ENCODE assay signal across 14 cellular contexts in genomic region chr11:1222491-1223345, GRCh38. TPM values are rescaled to one million over a fixed set of nuclear protein-coding genes. Genes with fewer than 3 reads are reported as not detected.
DNase-seq lines count a peak whose midpoint lies in the region; ATAC-seq, FAIRE-seq and TF ChIP-seq lines count a peak whose summit lies in the region.
"Had no signal": no experiment of that assay in that cellular context is flagged by ENCODE, and none has a peak within 500 bp of the region (broad histone marks: within the 10 kb centered on the region; RNA-seq: fewer than 3 reads in every experiment).

A gene with protein sequence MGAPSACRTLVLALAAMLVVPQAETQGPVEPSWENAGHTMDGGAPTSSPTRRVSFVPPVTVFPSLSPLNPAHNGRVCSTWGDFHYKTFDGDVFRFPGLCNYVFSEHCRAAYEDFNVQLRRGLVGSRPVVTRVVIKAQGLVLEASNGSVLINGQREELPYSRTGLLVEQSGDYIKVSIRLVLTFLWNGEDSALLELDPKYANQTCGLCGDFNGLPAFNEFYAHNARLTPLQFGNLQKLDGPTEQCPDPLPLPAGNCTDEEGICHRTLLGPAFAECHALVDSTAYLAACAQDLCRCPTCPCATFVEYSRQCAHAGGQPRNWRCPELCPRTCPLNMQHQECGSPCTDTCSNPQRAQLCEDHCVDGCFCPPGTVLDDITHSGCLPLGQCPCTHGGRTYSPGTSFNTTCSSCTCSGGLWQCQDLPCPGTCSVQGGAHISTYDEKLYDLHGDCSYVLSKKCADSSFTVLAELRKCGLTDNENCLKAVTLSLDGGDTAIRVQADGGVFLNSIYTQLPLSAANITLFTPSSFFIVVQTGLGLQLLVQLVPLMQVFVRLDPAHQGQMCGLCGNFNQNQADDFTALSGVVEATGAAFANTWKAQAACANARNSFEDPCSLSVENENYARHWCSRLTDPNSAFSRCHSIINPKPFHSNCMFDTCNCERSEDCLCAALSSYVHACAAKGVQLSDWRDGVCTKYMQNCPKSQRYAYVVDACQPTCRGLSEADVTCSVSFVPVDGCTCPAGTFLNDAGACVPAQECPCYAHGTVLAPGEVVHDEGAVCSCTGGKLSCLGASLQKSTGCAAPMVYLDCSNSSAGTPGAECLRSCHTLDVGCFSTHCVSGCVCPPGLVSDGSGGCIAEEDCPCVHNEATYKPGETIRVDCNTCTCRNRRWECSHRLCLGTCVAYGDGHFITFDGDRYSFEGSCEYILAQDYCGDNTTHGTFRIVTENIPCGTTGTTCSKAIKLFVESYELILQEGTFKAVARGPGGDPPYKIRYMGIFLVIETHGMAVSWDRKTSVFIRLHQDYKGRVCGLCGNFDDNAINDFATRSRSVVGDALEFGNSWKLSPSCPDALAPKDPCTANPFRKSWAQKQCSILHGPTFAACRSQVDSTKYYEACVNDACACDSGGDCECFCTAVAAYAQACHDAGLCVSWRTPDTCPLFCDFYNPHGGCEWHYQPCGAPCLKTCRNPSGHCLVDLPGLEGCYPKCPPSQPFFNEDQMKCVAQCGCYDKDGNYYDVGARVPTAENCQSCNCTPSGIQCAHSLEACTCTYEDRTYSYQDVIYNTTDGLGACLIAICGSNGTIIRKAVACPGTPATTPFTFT (N-terminal part only) (plus strand): TSS chr11:1223066. CDS start chr11:1223124, 58 bp downstream.

- FAIRE-seq in H1 (lab: Jason Lieb, UNC): no peak
- no peak for FAIRE-seq in D721Med (lab: Jason Lieb, UNC)

- H3K4me3 ChIP-seq in H1 (ENCODE audit: extremely low read depth in 1 of 4, insufficient read depth in 2 of 4, low read depth in 3 of 4, low read length in 4 of 4) (no peak within 1 kb of the TSS), mucosa of rectum (ENCODE audit: low read length in 2 of 2) (peak within 1 kb of the TSS; percentile 54 to 61)

- H3K4me1 ChIP-seq in H1 (replicated peaks in 1 of 4; ENCODE audit: control insufficient read depth in 3 of 4, insufficient read depth in 4 of 4, low read length in 3 of 4) (peaks cover 0 to 13% (median 5%) of the 10 kb centered on the region in 4 experiments; a peak in 6 of 7 replicates), mucosa of rectum (ENCODE audit: control insufficient read depth in 2 of 2, insufficient read depth in 2 of 2, low read length in 2 of 2) (peaks cover 40 to 52% of the 10 kb centered on the region in 2 donors)

- no peak within 1 kb of the TSS for H3K23ac ChIP-seq in H1 (ENCODE audit: insufficient read length)

- H3K4ac ChIP-seq in H1 (replicated peaks; ENCODE audit: insufficient read length, low read depth, low read length): no peak within 1 kb of the TSS

- H4K91ac ChIP-seq in H1 (replicated peaks; ENCODE audit: insufficient read length, low read length): no peak within 1 kb of the TSS

- H2AFZ ChIP-seq in H1 (ENCODE audit: low read length): no peak within 1 kb of the TSS

- H3K36me3 ChIP-seq in H1 (ENCODE audit: control insufficient read depth in 2 of 4, insufficient read depth in 4 of 4, low read length in 3 of 4): no peaks in the 10 kb centered on the region
- H3K36me3 ChIP-seq in mucosa of rectum (ENCODE audit: control insufficient read depth in 2 of 2, insufficient read depth in 2 of 2, low read length in 2 of 2): no peaks in the 10 kb centered on the region

- POLR2A ChIA-PET in H1 (lab: Charles Lee; ENCODE audit: partially characterized antibody): no interaction called here

- no peak within 1 kb of the TSS for H4K5ac ChIP-seq in H1 (ENCODE audit: insufficient read length, low read depth, low read length)

- no peaks in the 10 kb centered on the region for H3K23me2 ChIP-seq in H1 (ENCODE audit: low read depth, low read length)

- CTCF ChIA-PET in H1 (lab: Charles Lee; ENCODE audit: partially characterized antibody): no interaction called here

- H3K9ac ChIP-seq in H1 (replicated peaks in 1 of 4; ENCODE audit: extremely low read depth in 1 of 4, low read depth in 3 of 4, low read length in 3 of 4): no peak within 1 kb of the TSS
- H3K9ac ChIP-seq in mucosa of rectum (ENCODE audit: low read depth in 1 of 2, low read length in 2 of 2): peak within 1 kb of the TSS; percentile 68 to 71

- H3K18ac ChIP-seq in H1 (ENCODE audit: extremely low read depth, low read length): peak within 1 kb of the TSS; percentile 71; the same call in 1 of the 2 replicates

- no peak for ATAC-seq in HG02623 (IDR thresholded peaks at IDR 0.05; ENCODE audit: unreplicated experiment)

- peak within 1 kb of the TSS; percentile 92 for H4K8ac ChIP-seq in H1 (ENCODE audit: extremely low read depth, insufficient read depth, low read length)

- H4K20me1 ChIP-seq in H1 (replicated peaks in 1 of 2; ENCODE audit: control insufficient read depth in 1 of 2, insufficient read depth in 2 of 2, low read length in 2 of 2): no peaks in the 10 kb centered on the region

- H3K9me3 ChIP-seq in H1 (ENCODE audit: insufficient read depth in 2 of 2, low read depth in 1 of 2, low read length in 1 of 2) (no peaks in the 10 kb centered on the region; a peak in 1 of 4 replicates), mucosa of rectum (ENCODE audit: control insufficient read depth in 2 of 2, low read length in 2 of 2) (no peaks in the 10 kb centered on the region)

- no peak within 1 kb of the TSS for H2BK12ac ChIP-seq in H1 (ENCODE audit: low read depth, low read length)

- H2BK120ac ChIP-seq in H1 (replicated peaks; ENCODE audit: low read depth, low read length): no peak within 1 kb of the TSS

- WGBS in H1 (ENCODE audit: extremely low coverage in 1 of 2, insufficient coverage in 1 of 2, insufficient read length in 1 of 2, insufficient replicate concordance in 2 of 2, low coverage in 1 of 2, low lambda C conversion rate in 2 of 2, missing lambda C conversion rate in 1 of 2), 2 experiments: 87% methylated on average over 16 of the region's 36 CpGs; no CpG with 5 or more reads in 1 of the 2 experiments

- no peak for TF ChIP-seq RAD21 in H1 (IDR thresholded peaks at IDR 0.05 in 1 of 2, conservative IDR thresholded peaks at IDR 0.05 in 1 of 2; ENCODE audit: low read depth in 2 of 2, low read length in 2 of 2)

- H2BK20ac ChIP-seq in H1 (ENCODE audit: low read length): 0 out of 2 replicates have a peak within 1 kb of the TSS, but pooled peaks have one; percentile 72

- H3K56ac ChIP-seq in H1 (replicated peaks; ENCODE audit: insufficient read length, low read depth, low read length): no peak within 1 kb of the TSS

- H3K4me2 ChIP-seq in H1 (ENCODE audit: insufficient read depth in 1 of 2, low read depth in 2 of 2, low read length in 2 of 2): no peak within 1 kb of the TSS

- TF ChIP-seq POLR2A in H1 (IDR thresholded peaks at IDR 0.05; ENCODE audit: control extremely low read depth in 1 of 2, low read depth in 2 of 2, low read length in 2 of 2): no peak

- no peak within 1 kb of the TSS for H2BK15ac ChIP-seq in H1 (ENCODE audit: low read length)

- H2BK5ac ChIP-seq in H1 (ENCODE audit: low read depth, low read length): no peak within 1 kb of the TSS

- TF ChIP-seq EP300 in H1 (IDR thresholded peaks at IDR 0.05; ENCODE audit: borderline replicate concordance in 1 of 2, low read depth in 2 of 2, low read length in 2 of 2): no peak

- TF ChIP-seq CTCF in H1 (IDR thresholded peaks at IDR 0.05; ENCODE audit: control extremely low read depth in 1 of 3, insufficient read depth in 1 of 3, low read depth in 1 of 3, low read length in 3 of 3): no peak
- no peak for TF ChIP-seq CTCF in D721Med (IDR thresholded peaks at IDR 0.05; ENCODE audit: insufficient read depth, missing control alignments)

- H3K27me3 ChIP-seq in H1 (replicated peaks in 1 of 4; ENCODE audit: control insufficient read depth in 3 of 4, extremely low read depth in 1 of 4, insufficient read depth in 3 of 4, low read length in 3 of 4) (no peaks in the 10 kb centered on the region), mucosa of rectum (ENCODE audit: control insufficient read depth in 2 of 2, insufficient read depth in 2 of 2, low read length in 2 of 2) (no peaks in the 10 kb centered on the region)

- no peak within 1 kb of the TSS for H2AK5ac ChIP-seq in H1 (ENCODE audit: low read depth, low read length)

- H3K27ac ChIP-seq in H1 (ENCODE audit: low read depth, low read length): no peak within 1 kb of the TSS
- H3K27ac ChIP-seq in mucosa of rectum (ENCODE audit: low read depth in 2 of 2, low read length in 2 of 2): peak within 1 kb of the TSS; percentile 70 to 74

- DNase-seq in 8988T: peak; percentile 35
- DNase-seq in HuH-7.5 (ENCODE audit: low spot score): peak; percentile 18
- peak in 1 of 2 experiments; percentile 43 for DNase-seq in H1 (ENCODE audit: low read depth in 1 of 2, low spot score in 2 of 2)
- no peak for DNase-seq in D721Med (ENCODE audit: insufficient read length, low spot score)
- DNase-seq in kidney tubule cell (ENCODE audit: low spot score): no peak
- DNase-seq in islet precursor cell: no peak
- DNase-seq: activated CD8-positive, alpha-beta memory T cell treated with anti-CD3 and anti-CD28 coated beads, Interleukin-2, amount 50 U/mL, for 48 hours; DMS79; NCI-H2081; SW 1271 had no signal

- no peaks in the 10 kb centered on the region for H3K79me1 ChIP-seq in H1 (ENCODE audit: low read depth, low read length)

- no peaks in the 10 kb centered on the region for H3K79me2 ChIP-seq in H1 (ENCODE audit: control insufficient read depth in 1 of 2, insufficient read depth in 2 of 2, low read length in 2 of 2)

- H3K14ac ChIP-seq in H1 (ENCODE audit: insufficient read length): no peak within 1 kb of the TSS

RNA-seq across cellular contexts. Expression of the gene that starts here (rescaled TPM):
- total RNA-seq in H1 (2021; fragmentation: NEBNext Ultra II Directional; extraction: Animal tissue kit (Norgen Biotek cat#: 25700)): 0.02 and 0.31 TPM in 2 replicates
- polyA plus RNA-seq in H1 (2011; rRNA removed): 0.03 and 0.44 TPM in 2 replicates
- 0.03 TPM for polyA plus RNA-seq in H1 (2011; cell fraction: cytosol; rRNA removed)
- 0.10 TPM for polyA plus RNA-seq in H1 (2011; cell fraction: nucleus; rRNA removed)
- 0.01 to 0.09 TPM (median 0.03 TPM) in 4 replicates for polyA plus RNA-seq in H1 (2012, experiment 1 of 2)
- polyA plus RNA-seq in H1 (2012, experiment 2 of 2): 0.01 TPM
- 0.02 TPM for polyA plus RNA-seq in H1 (2013, experiment 1 of 2)
- 0.02 TPM for polyA plus RNA-seq in H1 (2013, experiment 2 of 2)
- 0.02 and 0.03 TPM in 2 replicates for polyA minus RNA-seq in H1 (2011; rRNA and poly(A)+ RNA removed)
- not detected for polyA minus RNA-seq in H1 (2011; cell fraction: cytosol; rRNA and poly(A)+ RNA removed)
- polyA minus RNA-seq in H1 (2011; cell fraction: nucleus; rRNA and poly(A)+ RNA removed): 0.10 TPM
- total RNA-seq: epithelial cell of proximal tubule, temporal lobe had no signal

Comparison
In these comparisons a context has a peak if more than half of its experiments do, and no peak if none do; other contexts are left out.
1. DNase-seq: peak in 8988T (single experiment) and HuH-7.5 (single experiment); none in D721Med (single experiment), kidney tubule cell (single experiment) and islet precursor cell (single experiment).
2. H3K4me3 ChIP-seq: peak in mucosa of rectum (2 of 2); none in H1 (0 of 4).
3. H3K9ac ChIP-seq: peak in mucosa of rectum (2 of 2); none in H1 (0 of 4).